ENCODE assay signal across 1 cellular context in genomic region chr19:39112338-39112890, GRCh38.
TF ChIP-seq lines count a peak whose summit lies in the region.

No MANE protein-coding gene starts in this region.

TF ChIP-seq in H1, 55 proteins besides CTCF, POLR2A, EP300 and RAD21:
- TF ChIP-seq RFX5 (IDR thresholded peaks at IDR 0.05; ENCODE audit: borderline replicate concordance, low read depth, low read length) (no peak), KDM1A (IDR thresholded peaks at IDR 0.05; ENCODE audit: borderline replicate concordance, low read length) (peak; percentile 32; the same call in 1 of the 2 replicates)
TF ChIP-seq in H1: peak in this region for 1.
